ENCODE assay signal across 1 cellular context in the genomic region with DNA sequence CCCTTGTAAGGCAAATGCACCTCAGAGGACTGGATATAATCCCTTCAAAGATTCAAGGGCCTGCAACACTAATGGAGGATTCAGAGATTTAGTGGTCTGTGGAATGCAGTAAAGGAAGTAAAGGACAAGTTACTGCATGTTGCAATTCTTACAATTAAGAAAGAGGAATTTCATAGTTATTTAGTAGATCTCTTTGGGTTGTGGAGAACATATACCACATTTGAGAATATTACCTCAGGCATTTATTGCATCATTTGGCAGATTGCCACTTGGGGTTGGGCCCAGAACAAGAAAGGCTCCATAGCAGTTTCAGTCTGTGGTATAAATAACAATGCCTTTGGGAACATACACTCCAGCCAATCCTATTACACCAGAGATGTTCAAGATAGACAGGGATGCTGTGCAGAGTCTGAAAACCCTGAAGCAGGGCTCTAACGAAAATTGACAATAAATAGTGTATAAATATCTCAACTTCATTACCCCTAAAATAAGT.
TF ChIP-seq lines count a peak whose summit lies in the region.

No MANE protein-coding gene starts in this region.

TF ChIP-seq in K562, 482 proteins besides CTCF, POLR2A, EP300 and RAD21:
- TF ChIP-seq, protein P1, sequence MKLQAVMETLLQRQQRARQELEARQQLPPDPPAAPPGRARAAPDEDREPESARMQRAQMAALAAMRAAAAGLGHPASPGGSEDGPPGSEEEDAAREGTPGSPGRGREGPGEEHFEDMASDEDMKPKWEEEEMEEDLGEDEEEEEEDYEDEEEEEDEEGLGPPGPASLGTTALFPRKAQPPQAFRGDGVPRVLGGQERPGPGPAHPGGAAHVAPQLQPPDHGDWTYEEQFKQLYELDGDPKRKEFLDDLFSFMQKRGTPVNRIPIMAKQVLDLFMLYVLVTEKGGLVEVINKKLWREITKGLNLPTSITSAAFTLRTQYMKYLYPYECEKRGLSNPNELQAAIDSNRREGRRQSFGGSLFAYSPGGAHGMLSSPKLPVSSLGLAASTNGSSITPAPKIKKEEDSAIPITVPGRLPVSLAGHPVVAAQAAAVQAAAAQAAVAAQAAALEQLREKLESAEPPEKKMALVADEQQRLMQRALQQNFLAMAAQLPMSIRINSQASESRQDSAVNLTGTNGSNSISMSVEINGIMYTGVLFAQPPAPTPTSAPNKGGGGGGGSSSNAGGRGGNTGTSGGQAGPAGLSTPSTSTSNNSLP (IDR thresholded peaks at IDR 0.05; ENCODE audit: borderline replicate concordance, low read depth, low read length), result no peak
- TF ChIP-seq KLF13 (tag; IDR thresholded peaks at IDR 0.05; ENCODE audit: borderline replicate concordance, low read depth) (no peak), JUND (IDR thresholded peaks at IDR 0.05; ENCODE audit: borderline replicate concordance, low read depth, low read length) (0 out of 2 replicates have a peak, but pooled peaks have one; percentile 33), JUND (tag; IDR thresholded peaks at IDR 0.05; ENCODE audit: borderline replicate concordance, low read depth, low read length) (no peak), CEBPG (CRISPR knock-in tag; IDR thresholded peaks at IDR 0.05) (peak; percentile 67), CEBPG (tag; conservative IDR thresholded peaks at IDR 0.05 in 1 of 2, IDR thresholded peaks at IDR 0.05 in 1 of 2) (peak; percentile 87 to 96), ZNF263 (CRISPR knock-in tag; IDR thresholded peaks at IDR 0.05; ENCODE audit: borderline replicate concordance) (no peak), ZNF140 (CRISPR knock-in tag; IDR thresholded peaks at IDR 0.05) (no peak), ATF7 (IDR thresholded peaks at IDR 0.05) (peak; percentile 36; the same call in 1 of the 2 replicates), NFIC (IDR thresholded peaks at IDR 0.05) (peak; percentile 83), CEBPB (tag; IDR thresholded peaks at IDR 0.05) (peak; percentile 90), BCOR (IDR thresholded peaks at IDR 0.05) (no peak), TRIM24 (IDR thresholded peaks at IDR 0.05) (peak in 1 of 2 experiments; percentile 29; a peak in 1 of 4 replicates), HDAC8 (tag; IDR thresholded peaks at IDR 0.05) (no peak)
- TF ChIP-seq, protein P2, sequence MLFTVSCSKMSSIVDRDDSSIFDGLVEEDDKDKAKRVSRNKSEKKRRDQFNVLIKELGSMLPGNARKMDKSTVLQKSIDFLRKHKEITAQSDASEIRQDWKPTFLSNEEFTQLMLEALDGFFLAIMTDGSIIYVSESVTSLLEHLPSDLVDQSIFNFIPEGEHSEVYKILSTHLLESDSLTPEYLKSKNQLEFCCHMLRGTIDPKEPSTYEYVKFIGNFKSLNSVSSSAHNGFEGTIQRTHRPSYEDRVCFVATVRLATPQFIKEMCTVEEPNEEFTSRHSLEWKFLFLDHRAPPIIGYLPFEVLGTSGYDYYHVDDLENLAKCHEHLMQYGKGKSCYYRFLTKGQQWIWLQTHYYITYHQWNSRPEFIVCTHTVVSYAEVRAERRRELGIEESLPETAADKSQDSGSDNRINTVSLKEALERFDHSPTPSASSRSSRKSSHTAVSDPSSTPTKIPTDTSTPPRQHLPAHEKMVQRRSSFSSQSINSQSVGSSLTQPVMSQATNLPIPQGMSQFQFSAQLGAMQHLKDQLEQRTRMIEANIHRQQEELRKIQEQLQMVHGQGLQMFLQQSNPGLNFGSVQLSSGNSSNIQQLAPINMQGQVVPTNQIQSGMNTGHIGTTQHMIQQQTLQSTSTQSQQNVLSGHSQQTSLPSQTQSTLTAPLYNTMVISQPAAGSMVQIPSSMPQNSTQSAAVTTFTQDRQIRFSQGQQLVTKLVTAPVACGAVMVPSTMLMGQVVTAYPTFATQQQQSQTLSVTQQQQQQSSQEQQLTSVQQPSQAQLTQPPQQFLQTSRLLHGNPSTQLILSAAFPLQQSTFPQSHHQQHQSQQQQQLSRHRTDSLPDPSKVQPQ (CRISPR knock-in tag; IDR thresholded peaks at IDR 0.05; ENCODE audit: borderline replicate concordance), result no peak
- TF ChIP-seq, protein P3, sequence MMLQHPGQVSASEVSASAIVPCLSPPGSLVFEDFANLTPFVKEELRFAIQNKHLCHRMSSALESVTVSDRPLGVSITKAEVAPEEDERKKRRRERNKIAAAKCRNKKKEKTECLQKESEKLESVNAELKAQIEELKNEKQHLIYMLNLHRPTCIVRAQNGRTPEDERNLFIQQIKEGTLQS (IDR thresholded peaks at IDR 0.05), result peak; percentile 90
- TF ChIP-seq, protein P3 (CRISPR knock-in tag; conservative IDR thresholded peaks at IDR 0.05), result no peak
- TF ChIP-seq, protein P4, sequence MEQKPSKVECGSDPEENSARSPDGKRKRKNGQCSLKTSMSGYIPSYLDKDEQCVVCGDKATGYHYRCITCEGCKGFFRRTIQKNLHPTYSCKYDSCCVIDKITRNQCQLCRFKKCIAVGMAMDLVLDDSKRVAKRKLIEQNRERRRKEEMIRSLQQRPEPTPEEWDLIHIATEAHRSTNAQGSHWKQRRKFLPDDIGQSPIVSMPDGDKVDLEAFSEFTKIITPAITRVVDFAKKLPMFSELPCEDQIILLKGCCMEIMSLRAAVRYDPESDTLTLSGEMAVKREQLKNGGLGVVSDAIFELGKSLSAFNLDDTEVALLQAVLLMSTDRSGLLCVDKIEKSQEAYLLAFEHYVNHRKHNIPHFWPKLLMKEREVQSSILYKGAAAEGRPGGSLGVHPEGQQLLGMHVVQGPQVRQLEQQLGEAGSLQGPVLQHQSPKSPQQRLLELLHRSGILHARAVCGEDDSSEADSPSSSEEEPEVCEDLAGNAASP (IDR thresholded peaks at IDR 0.05), result no peak
